Comparison of ENCODE assay signal across 13 cellular contexts in genomic region chr11:30788849-30789248, GRCh38.
"Had no signal": no experiment of that assay in that cellular context is flagged by ENCODE, and none has a peak within 500 bp of the region (broad histone marks: within the 10 kb centered on the region; RNA-seq: fewer than 3 reads in every experiment).

No MANE protein-coding gene starts in this region.

- DNase-seq: activated CD4-positive, alpha-beta memory T cell treated with anti-CD3 and anti-CD28 coated beads for 36 hours; activated CD8-positive, alpha-beta memory T cell treated with anti-CD3 and anti-CD28 coated beads, Interleukin-2, amount 50 U/mL, for 48 hours; activated naive CD8-positive, alpha-beta T cell treated with anti-CD3 and anti-CD28 coated beads, Interleukin-2, amount 10 ng/mL, durations not matched to agents 7 days and 5 days; kidney; small intestine; T1000; tibial artery; uterus had no signal

- H3K27ac ChIP-seq: gastroesophageal sphincter, parathyroid adenoma, right atrium auricular region, tibial artery, uterus, VCaP had no signal

- ATAC-seq: gastroesophageal sphincter; stimulated activated effector memory CD8-positive, alpha-beta T cell treated with anti-CD3 and anti-CD28 coated beads, Interleukin-12 subunit alpha, Interleukin-12 subunit beta, amount 100 ng/mL, for 72 hours had no signal

- H3K27me3 ChIP-seq: gastroesophageal sphincter, right atrium auricular region, tibial artery, uterus had no signal

- H3K36me3 ChIP-seq: gastroesophageal sphincter, right atrium auricular region, tibial artery, uterus had no signal

- H3K4me3 ChIP-seq: gastroesophageal sphincter, right atrium auricular region, tibial artery, uterus had no signal

- H3K79me2 ChIP-seq: parathyroid adenoma had no signal

- H2AFZ ChIP-seq: parathyroid adenoma had no signal

- H3K9ac ChIP-seq: parathyroid adenoma had no signal

- H3K4me1 ChIP-seq: parathyroid adenoma, right atrium auricular region, uterus had no signal

- H3K9me3 ChIP-seq: gastroesophageal sphincter, right atrium auricular region, tibial artery, uterus had no signal
